ENCODE assay signal across 25 cellular contexts in the genomic region with DNA sequence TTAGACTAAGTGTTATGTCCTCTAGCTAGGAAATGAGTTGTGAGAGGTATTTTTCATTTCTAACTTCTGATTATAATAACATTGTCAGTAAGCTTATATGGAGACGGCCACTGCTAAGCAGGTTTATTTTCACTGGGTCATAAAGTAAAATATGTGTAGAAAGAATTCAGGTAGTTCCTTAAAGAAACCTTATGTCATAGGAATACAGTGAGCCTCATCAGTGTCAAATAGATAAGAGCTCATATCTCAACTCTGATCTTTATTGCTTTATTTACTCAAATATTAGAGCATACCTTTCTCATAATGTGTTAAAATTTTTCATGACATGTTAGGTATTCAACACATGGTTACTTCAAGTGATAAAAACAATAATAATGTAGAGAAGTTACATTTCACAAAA.
"Had no signal": no experiment of that assay in that cellular context is flagged by ENCODE, and none has a peak within 500 bp of the region (broad histone marks: within the 10 kb centered on the region; RNA-seq: fewer than 3 reads in every experiment).

No MANE protein-coding gene starts in this region.

- H3K27ac Mint-ChIP-seq: naive thymus-derived CD4-positive, alpha-beta T cell; natural killer cell treated with Interleukin-12 subunit alpha and Interleukin-12 subunit beta and Interleukin-15 and Interleukin-18, amount 100 ng/mL, for 72 hours; progenitor cell of endocrine pancreas; stimulated activated naive B cell treated with anti-CD40 and anti-IgM and Interleukin-4, amounts not matched to agents 10 μg/mL and 1 μg/mL and 100 μg/mL, for 72 hours had no signal

- H3K36me3 Mint-ChIP-seq: naive thymus-derived CD4-positive, alpha-beta T cell; natural killer cell treated with Interleukin-12 subunit alpha and Interleukin-12 subunit beta and Interleukin-15 and Interleukin-18, amount 100 ng/mL, for 72 hours; stimulated activated naive B cell treated with anti-CD40 and anti-IgM and Interleukin-4, amounts not matched to agents 10 μg/mL and 1 μg/mL and 100 μg/mL, for 72 hours had no signal

- H3K4me1 Mint-ChIP-seq: naive thymus-derived CD4-positive, alpha-beta T cell; stimulated activated naive B cell treated with anti-CD40 and anti-IgM and Interleukin-4, amounts not matched to agents 10 μg/mL and 1 μg/mL and 100 μg/mL, for 72 hours had no signal

- ATAC-seq: mucosa of descending colon; naive thymus-derived CD4-positive, alpha-beta T cell; natural killer cell treated with Interleukin-12 subunit alpha and Interleukin-12 subunit beta and Interleukin-15 and Interleukin-18, amount 100 ng/mL, for 72 hours; sciatic nerve; stimulated activated naive B cell treated with anti-CD40 and anti-IgM and Interleukin-4, amounts not matched to agents 10 μg/mL and 1 μg/mL and 100 μg/mL, for 72 hours; stimulated activated naive CD8-positive, alpha-beta T cell treated with anti-CD3 and anti-CD28 coated beads, Interleukin-15, Interleukin-2, amounts not matched to agents 100 U/mL and 50 U/mL, for 24 hours had no signal

- DNase-seq: islet precursor cell; left ventricle myocardium inferior; mesendoderm; midbrain; mucosa of descending colon; naive thymus-derived CD4-positive, alpha-beta T cell; ovary; stimulated activated CD4-positive, alpha-beta T cell treated with anti-CD3 and anti-CD28 coated beads, Interleukin-12 subunit alpha, Interleukin-12 subunit beta, amount 100 ng/mL, for 4 hours; stimulated activated CD4-positive, alpha-beta T cell treated with anti-CD3 and anti-CD28 coated beads, Interleukin-15, amount 100 ng/mL, for 24 hours; stimulated activated CD4-positive, alpha-beta T cell treated with anti-CD3 and anti-CD28 coated beads, Interleukin-2, amount 100 ng/mL, for 24 hours; stimulated activated CD4-positive, alpha-beta T cell treated with anti-CD3 and anti-CD28 coated beads, Interleukin-4, amount 100 ng/mL, for 1 hour; stimulated activated naive B cell treated with anti-CD40 and anti-IgM and Interleukin-4, amounts not matched to agents 10 μg/mL and 1 μg/mL and 100 μg/mL, for 72 hours; stimulated activated naive CD8-positive, alpha-beta T cell treated with anti-CD3 and anti-CD28 coated beads, Interleukin-15, Interleukin-2, amounts not matched to agents 100 U/mL and 50 U/mL, for 24 hours; stomach; testis; thyroid gland; transverse colon; upper lobe of left lung had no signal

- H3K27me3 Mint-ChIP-seq: naive thymus-derived CD4-positive, alpha-beta T cell; natural killer cell treated with Interleukin-12 subunit alpha and Interleukin-12 subunit beta and Interleukin-15 and Interleukin-18, amount 100 ng/mL, for 72 hours; progenitor cell of endocrine pancreas; stimulated activated naive B cell treated with anti-CD40 and anti-IgM and Interleukin-4, amounts not matched to agents 10 μg/mL and 1 μg/mL and 100 μg/mL, for 72 hours had no signal

- H3K36me3 ChIP-seq: left ventricle myocardium inferior, ovary, right atrium auricular region, stomach, thyroid gland, transverse colon, upper lobe of left lung, vagina had no signal

- H3K4me3 ChIP-seq: left ventricle myocardium inferior, lung, mucosa of descending colon, ovary, right atrium auricular region, skin epidermis, stomach, testis, thyroid gland, transverse colon, upper lobe of left lung, vagina had no signal

- H3K27me3 ChIP-seq: ovary, right atrium auricular region, stomach, testis, thyroid gland, transverse colon, upper lobe of left lung, vagina had no signal

- H3K4me1 ChIP-seq: left ventricle myocardium inferior, right atrium auricular region, stomach, testis, thyroid gland, transverse colon, upper lobe of left lung, vagina had no signal

- H3K27ac ChIP-seq: left ventricle myocardium inferior, ovary, right atrium auricular region, skin epidermis, stomach, testis, thyroid gland, transverse colon, upper lobe of left lung, vagina had no signal

- H3K9me3 Mint-ChIP-seq: stimulated activated naive B cell treated with anti-CD40 and anti-IgM and Interleukin-4, amounts not matched to agents 10 μg/mL and 1 μg/mL and 100 μg/mL, for 72 hours had no signal

- H3K9me3 ChIP-seq: left ventricle myocardium inferior, mucosa of descending colon, ovary, right atrium auricular region, stomach, testis, thyroid gland, transverse colon, upper lobe of left lung, vagina had no signal

- H3K4me3 Mint-ChIP-seq: naive thymus-derived CD4-positive, alpha-beta T cell; natural killer cell treated with Interleukin-12 subunit alpha and Interleukin-12 subunit beta and Interleukin-15 and Interleukin-18, amount 100 ng/mL, for 72 hours; stimulated activated naive B cell treated with anti-CD40 and anti-IgM and Interleukin-4, amounts not matched to agents 10 μg/mL and 1 μg/mL and 100 μg/mL, for 72 hours had no signal
